8 cellular contexts compared by ENCODE assay signal in the genomic region with DNA sequence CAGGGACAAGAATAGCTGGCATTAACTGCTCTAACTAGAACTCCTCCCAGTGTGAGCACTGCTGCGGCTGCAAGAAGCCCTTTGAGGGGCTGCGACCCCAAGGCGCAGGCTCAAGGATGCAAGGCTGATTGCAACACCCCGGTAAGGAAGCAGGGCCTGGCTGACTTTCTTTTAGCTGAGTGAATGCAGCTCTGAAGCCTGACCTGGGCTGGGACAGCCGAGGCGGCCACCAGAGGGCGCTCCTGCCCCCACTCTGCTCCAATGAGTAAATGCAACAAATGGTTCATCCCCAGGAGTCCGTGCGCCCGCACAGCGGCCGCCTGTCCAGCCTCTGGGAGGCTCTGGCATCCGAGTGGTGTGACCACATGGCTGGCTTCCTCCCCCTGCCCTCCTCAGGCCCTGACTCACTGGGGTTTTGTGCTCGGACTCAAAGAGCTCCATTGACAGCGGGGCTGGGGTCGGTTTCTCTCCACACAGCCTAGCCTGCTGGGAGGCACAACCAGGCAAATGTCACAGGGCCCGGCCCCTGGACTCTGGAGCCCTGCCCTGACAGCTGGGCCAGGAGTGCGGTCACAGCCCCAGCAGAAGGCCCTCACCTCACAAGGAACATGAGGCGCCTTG. TPM values are rescaled to one million over a fixed set of nuclear protein-coding genes. Genes with fewer than 3 reads are reported as not detected.
DNase-seq lines count a peak whose midpoint lies in the region; ATAC-seq, FAIRE-seq and TF ChIP-seq lines count a peak whose summit lies in the region.

A gene with protein sequence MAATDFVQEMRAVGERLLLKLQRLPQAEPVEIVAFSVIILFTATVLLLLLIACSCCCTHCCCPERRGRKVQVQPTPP (plus strand): TSS at position 572 of the 621 bp plus-strand sequence. CDS start 6,768 bp downstream, outside the sequence.

- no peaks in the 10 kb centered on the region for H3K9me3 Mint-ChIP-seq in activated T-cell treated with anti-CD3 and anti-CD28 coated beads, Interleukin-2, amount 50 U/mL, for 24 hours

- POLR2A ChIA-PET in PC-9 (lab: Charles Lee; ENCODE audit: unreplicated experiment): interaction anchor here (0.6 to 1.3 kb wide), 2 partner anchors 13 to 89 kb away, joined by 5 to 7 read pairs; a partner anchor contains a TSS

- H3K4me1 ChIP-seq in PC-9 (replicated peaks; ENCODE audit: insufficient read depth) (peaks cover 20% of the 10 kb centered on the region), mucosa of stomach (ENCODE audit: control insufficient read depth, insufficient read depth, low read length) (peaks cover 55% of the 10 kb centered on the region)

- DNase-seq in D721Med (ENCODE audit: insufficient read length, low spot score): peak; percentile 99
- peak; percentile 71 to 85 for DNase-seq in PC-9
- peak; percentile 89 for DNase-seq in activated T-cell treated with anti-CD3 and anti-CD28 coated beads, Interleukin-2, amount 50 U/mL, for 24 hours
- peak; percentile 86 to 93 for DNase-seq in erythroblast (lab: John Stamatoyannopoulos, UW)
- DNase-seq in stimulated activated CD8-positive, alpha-beta memory T cell treated with anti-CD3 and anti-CD28 coated beads, Interleukin-2, amount 100 ng/mL, for 1 hour (ENCODE audit: low read depth in 2 of 2): peak; percentile 58 to 70

- intact Hi-C loops in PC-9 (cut with micrococcal nuclease; ENCODE audit: unreplicated experiment): loop anchor here (1.0 to 5.0 kb wide), 5 partner anchors 21 to 116 kb away; a partner anchor contains a TSS

- no peaks in the 10 kb centered on the region for H3K9me3 ChIP-seq in PC-9 (ENCODE audit: insufficient read depth, low read depth)
- H3K9me3 ChIP-seq in mucosa of stomach (ENCODE audit: control insufficient read depth, low read length): no peaks in the 10 kb centered on the region

- H3F3A ChIP-seq in PC-9 (ENCODE audit: insufficient read depth, low read depth): peaks cover 13% of the 10 kb centered on the region

- H3K4me3 Mint-ChIP-seq in activated T-cell treated with anti-CD3 and anti-CD28 coated beads, Interleukin-2, amount 50 U/mL, for 24 hours: no peak within 1 kb of the TSS

- H3K36me3 ChIP-seq in PC-9 (ENCODE audit: low read depth) (no peaks in the 10 kb centered on the region), mucosa of stomach (ENCODE audit: control insufficient read depth, insufficient read depth, low read length) (peaks cover 12% of the 10 kb centered on the region)

- H3K4me1 Mint-ChIP-seq in activated T-cell treated with anti-CD3 and anti-CD28 coated beads, Interleukin-2, amount 50 U/mL, for 24 hours (ENCODE audit: low read depth): peaks cover 10% of the 10 kb centered on the region

- BruUV-seq in PC-9 (replicated peaks; lab: Mats Ljungman, UMichigan): no TSS peak

- ATAC-seq in HG03025 (IDR thresholded peaks at IDR 0.05; ENCODE audit: low FRiP score, unreplicated experiment) (peak; percentile 42), HG02938 (IDR thresholded peaks at IDR 0.05; ENCODE audit: unreplicated experiment) (no peak)

- no peak within 1 kb of the TSS for H3K27ac Mint-ChIP-seq in activated T-cell treated with anti-CD3 and anti-CD28 coated beads, Interleukin-2, amount 50 U/mL, for 24 hours

- H3K9ac ChIP-seq in mucosa of stomach (ENCODE audit: low read length): peak within 1 kb of the TSS; percentile 90

- H3K27ac ChIP-seq in PC-9: peak within 1 kb of the TSS; percentile 38; the same call in 1 of the 2 replicates

- TF ChIP-seq CTCF in D721Med (IDR thresholded peaks at IDR 0.05; ENCODE audit: insufficient read depth, missing control alignments) (peak; percentile 95), PC-9 (conservative IDR thresholded peaks at IDR 0.05) (peak; percentile 91)

- H3K27me3 Mint-ChIP-seq in activated T-cell treated with anti-CD3 and anti-CD28 coated beads, Interleukin-2, amount 50 U/mL, for 24 hours: no peaks in the 10 kb centered on the region

- no peak within 1 kb of the TSS for H2AFZ ChIP-seq in PC-9

- FAIRE-seq in D721Med (lab: Jason Lieb, UNC): no peak

- H3K4me3 ChIP-seq in PC-9: no peak within 1 kb of the TSS
- peak within 1 kb of the TSS; percentile 78 for H3K4me3 ChIP-seq in mucosa of stomach (ENCODE audit: low read length)

- peaks cover 14% of the 10 kb centered on the region for H3K36me3 Mint-ChIP-seq in activated T-cell treated with anti-CD3 and anti-CD28 coated beads, Interleukin-2, amount 50 U/mL, for 24 hours (ENCODE audit: low read depth)

- CTCF ChIA-PET in PC-9 (lab: Charles Lee): interaction anchor here (0.5 to 2.5 kb wide), 24 partner anchors 10 to 314 kb away, joined by 3 to 49 read pairs (median 4); a partner anchor contains a TSS

- H4K20me1 ChIP-seq in PC-9 (ENCODE audit: insufficient read depth): peaks cover 12% of the 10 kb centered on the region

- no peak for TF ChIP-seq POLR2A in erythroblast (IDR thresholded peaks at IDR 0.05; ENCODE audit: low read length)

- peak within 1 kb of the TSS; percentile 72 for H3K4me2 ChIP-seq in PC-9

- no peaks in the 10 kb centered on the region for H3K9me2 ChIP-seq in PC-9 (ENCODE audit: insufficient read depth)

- H3K79me2 ChIP-seq in PC-9 (ENCODE audit: low read depth): no peaks in the 10 kb centered on the region

- H3K27me3 ChIP-seq in PC-9 (ENCODE audit: insufficient read depth, low read depth): no peaks in the 10 kb centered on the region
- H3K27me3 ChIP-seq in mucosa of stomach (ENCODE audit: control insufficient read depth, insufficient read depth, low read length): no peaks in the 10 kb centered on the region

RNA-seq across cellular contexts. Expression of the gene that starts here (rescaled TPM):
- total RNA-seq in PC-9 (2021): 0.31 and 0.40 TPM in 2 replicates

Comparison
In these comparisons a context has a peak if more than half of its experiments do, and no peak if none do; other contexts are left out.
1. Peak in DNase-seq, H3K27ac ChIP-seq and H3K4me2 ChIP-seq in PC-9; RNA of the gene not detected or under 1 TPM.